32 cellular contexts compared by ENCODE assay signal in genomic region chr18:7172611-7173010, GRCh38. TPM values are rescaled to one million over a fixed set of nuclear protein-coding genes. Genes with fewer than 3 reads are reported as not detected.
"Had no signal": no experiment of that assay in that cellular context is flagged by ENCODE, and none has a peak within 500 bp of the region (broad histone marks: within the 10 kb centered on the region; RNA-seq: fewer than 3 reads in every experiment).

No MANE protein-coding gene starts in this region.

- H3K27ac ChIP-seq: cardiac muscle cell, Peyer's patch, RWPE1, SJCRH30, WERI-Rb-1 had no signal

- H3K4me1 ChIP-seq: Peyer's patch, SJCRH30 had no signal

- H3K36me3 ChIP-seq: cardiac muscle cell, Peyer's patch, SJCRH30, WERI-Rb-1 had no signal

- H3K27me3 ChIP-seq: cardiac muscle cell, Peyer's patch, SJCRH30 had no signal

- H3K4me3 ChIP-seq: cardiac muscle cell, Peyer's patch, SJCRH30 had no signal

- DNase-seq: activated CD4-positive, alpha-beta T cell treated with anti-CD3 and anti-CD28 coated beads for 36 hours; activated CD4-positive, alpha-beta T cell treated with anti-CD3 and anti-CD28 coated beads, Interleukin-2, amount 50 U/mL, for 1 hour; activated CD8-positive, alpha-beta memory T cell treated with anti-CD3 and anti-CD28 coated beads, Interleukin-2, amount 50 U/mL, for 4 hours; activated CD8-positive, alpha-beta T cell treated with anti-CD3 and anti-CD28 coated beads for 36 hours; activated gamma-delta T cell treated with Interleukin-2 at 50 U/mL for 16 hours; activated naive CD4-positive, alpha-beta T cell treated with anti-CD3 and anti-CD28 coated beads, Interleukin-2, amount 10 ng/mL, durations not matched to agents 7 days and 5 days; activated naive CD8-positive, alpha-beta T cell treated with anti-CD3 and anti-CD28 coated beads for 36 hours; activated T-cell treated with anti-CD3 and anti-CD28 coated beads, Interleukin-2, amount 50 U/mL, for 72 hours; anterior cingulate cortex; Kasumi-1; KBM-7; MV-4-11; NCI-H1092 treated with DMSO at 0.1 percent for 48 hours; NCI-H1417 treated with DMSO at 0.1 percent for 48 hours; NCI-H1694; NCI-H2029; NCI-H345; NCI-H510A; NCI-H526 treated with DMSO at 0.1 percent for 48 hours; NK-92 treated with Interleukin-12 subunit alpha and Interleukin-12 subunit beta, amount 100 ng/mL, for 24 hours; OCI-M1; Peyer's patch; Right ventricle myocardium superior; SJCRH30; SK-N-SH; T-helper 1 cell; WERI-Rb-1 had no signal

- H3K9ac ChIP-seq: SK-N-SH had no signal

- H3K9me3 ChIP-seq: Peyer's patch, SJCRH30, SK-N-SH had no signal

- H3K9me2 ChIP-seq: SK-N-SH had no signal

- ATAC-seq: activated CD4-positive, alpha-beta T cell treated with anti-CD3 and anti-CD28 coated beads for 36 hours; activated CD8-positive, alpha-beta T cell treated with anti-CD3 and anti-CD28 coated beads for 36 hours; activated T-cell treated with anti-CD3 and anti-CD28 coated beads, Interleukin-2, amount 50 U/mL, for 72 hours had no signal

- H3K4me2 ChIP-seq: SK-N-SH had no signal

RNA-seq across cellular contexts. Expression of gene LAMA1, which starts 55.0 kb away (rescaled TPM):
- total RNA-seq: activated CD4-positive, alpha-beta T cell treated with anti-CD3 and anti-CD28 coated beads for 36 hours; activated CD8-positive, alpha-beta T cell treated with anti-CD3 and anti-CD28 coated beads for 36 hours; activated naive CD8-positive, alpha-beta T cell treated with anti-CD3 and anti-CD28 coated beads for 36 hours; activated T-cell treated with anti-CD3 and anti-CD28 coated beads, Interleukin-2, amount 50 U/mL, for 72 hours; activated T-helper 2 cell treated with anti-CD3 and anti-CD28 coated beads, Interferon-gamma antibody, Interleukin-2, Interleukin-4, amounts not matched to agents 10 μg/mL and 5 μg/mL and 100 μg/mL, durations not matched to agents 14 hours and 24 hours and 36 hours; T-helper 2 cell treated with Interferon-gamma antibody and Interleukin-4, amounts not matched to agents 100 ng/mL and 5 ng/mL, for 36 hours had no signal

RNA-seq across cellular contexts. Expression of gene LRRC30, which starts 58.3 kb away (rescaled TPM):
- total RNA-seq: activated CD4-positive, alpha-beta T cell treated with anti-CD3 and anti-CD28 coated beads for 36 hours; activated CD8-positive, alpha-beta T cell treated with anti-CD3 and anti-CD28 coated beads for 36 hours; activated naive CD8-positive, alpha-beta T cell treated with anti-CD3 and anti-CD28 coated beads for 36 hours; activated T-cell treated with anti-CD3 and anti-CD28 coated beads, Interleukin-2, amount 50 U/mL, for 72 hours; activated T-helper 2 cell treated with anti-CD3 and anti-CD28 coated beads, Interferon-gamma antibody, Interleukin-2, Interleukin-4, amounts not matched to agents 10 μg/mL and 5 μg/mL and 100 μg/mL, durations not matched to agents 14 hours and 24 hours and 36 hours; cardiac muscle cell; Peyer's patch; Right ventricle myocardium superior; SJCRH30; T-helper 2 cell treated with Interferon-gamma antibody and Interleukin-4, amounts not matched to agents 100 ng/mL and 5 ng/mL, for 36 hours had no signal
- polyA plus RNA-seq: adipose tissue, cardiac muscle cell, SK-N-SH had no signal
